Comparison of ENCODE assay signal across 2 cellular contexts in the genomic region with DNA sequence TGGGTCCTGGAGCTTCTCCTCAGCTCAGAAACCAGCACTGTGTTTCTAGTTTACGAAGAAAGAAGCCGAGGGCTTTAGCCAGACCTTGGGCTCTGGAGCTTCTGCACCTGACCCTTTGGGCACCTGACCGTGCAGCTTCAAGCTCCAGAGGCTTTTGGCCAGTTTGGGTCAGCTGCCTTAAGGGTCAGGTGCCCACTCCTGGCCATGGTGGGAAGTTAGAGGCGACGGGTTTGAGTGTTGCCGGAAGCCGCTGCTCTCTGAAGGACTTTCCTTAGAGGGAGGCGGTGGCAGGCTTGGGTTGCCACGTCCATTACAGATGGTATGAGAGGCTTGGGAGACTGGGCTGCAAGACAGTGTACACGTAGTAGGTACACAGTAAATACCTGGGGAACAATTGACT.
TF ChIP-seq lines count a peak whose summit lies in the region.

No MANE protein-coding gene starts in this region.

TF ChIP-seq in IMR-90, 13 proteins besides CTCF, POLR2A, EP300 and RAD21 (continued from another document):
- no peak for TF ChIP-seq BHLHE40 (IDR thresholded peaks at IDR 0.05; ENCODE audit: low read depth, low read length)
- no peak for TF ChIP-seq MXI1 (IDR thresholded peaks at IDR 0.05; ENCODE audit: borderline replicate concordance, low read depth, low read length)
- TF ChIP-seq MAFK (IDR thresholded peaks at IDR 0.05; ENCODE audit: low read depth, low read length), result no peak
- TF ChIP-seq, protein P1, sequence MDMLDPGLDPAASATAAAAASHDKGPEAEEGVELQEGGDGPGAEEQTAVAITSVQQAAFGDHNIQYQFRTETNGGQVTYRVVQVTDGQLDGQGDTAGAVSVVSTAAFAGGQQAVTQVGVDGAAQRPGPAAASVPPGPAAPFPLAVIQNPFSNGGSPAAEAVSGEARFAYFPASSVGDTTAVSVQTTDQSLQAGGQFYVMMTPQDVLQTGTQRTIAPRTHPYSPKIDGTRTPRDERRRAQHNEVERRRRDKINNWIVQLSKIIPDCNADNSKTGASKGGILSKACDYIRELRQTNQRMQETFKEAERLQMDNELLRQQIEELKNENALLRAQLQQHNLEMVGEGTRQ (IDR thresholded peaks at IDR 0.05; ENCODE audit: low read depth, low read length), result no peak
- no peak for TF ChIP-seq FOS (IDR thresholded peaks at IDR 0.05; ENCODE audit: low read depth, low read length)

TF ChIP-seq in HEK293T, 16 proteins besides CTCF, POLR2A, EP300 and RAD21 (continued from another document):
- TF ChIP-seq HDGF (IDR thresholded peaks at IDR 0.05; ENCODE audit: borderline replicate concordance) (no peak), L3MBTL2 (conservative IDR thresholded peaks at IDR 0.05) (no peak), SP1 (IDR thresholded peaks at IDR 0.05) (no peak), FOXM1 (IDR thresholded peaks at IDR 0.05; ENCODE audit: borderline replicate concordance) (no peak), ELF4 (IDR thresholded peaks at IDR 0.05) (no peak), FOXA1 (IDR thresholded peaks at IDR 0.05) (no peak), LEF1 (IDR thresholded peaks at IDR 0.05; ENCODE audit: borderline replicate concordance) (no peak), NFRKB (IDR thresholded peaks at IDR 0.05) (no peak), TARDBP (IDR thresholded peaks at IDR 0.05) (no peak), ARNT (IDR thresholded peaks at IDR 0.05) (no peak), ZNF384 (IDR thresholded peaks at IDR 0.05) (no peak)
- TF ChIP-seq, protein P2, sequence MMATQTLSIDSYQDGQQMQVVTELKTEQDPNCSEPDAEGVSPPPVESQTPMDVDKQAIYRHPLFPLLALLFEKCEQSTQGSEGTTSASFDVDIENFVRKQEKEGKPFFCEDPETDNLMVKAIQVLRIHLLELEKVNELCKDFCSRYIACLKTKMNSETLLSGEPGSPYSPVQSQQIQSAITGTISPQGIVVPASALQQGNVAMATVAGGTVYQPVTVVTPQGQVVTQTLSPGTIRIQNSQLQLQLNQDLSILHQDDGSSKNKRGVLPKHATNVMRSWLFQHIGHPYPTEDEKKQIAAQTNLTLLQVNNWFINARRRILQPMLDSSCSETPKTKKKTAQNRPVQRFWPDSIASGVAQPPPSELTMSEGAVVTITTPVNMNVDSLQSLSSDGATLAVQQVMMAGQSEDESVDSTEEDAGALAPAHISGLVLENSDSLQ (IDR thresholded peaks at IDR 0.05), result no peak
